Comparison of ENCODE assay signal across 14 cellular contexts in the genomic region with DNA sequence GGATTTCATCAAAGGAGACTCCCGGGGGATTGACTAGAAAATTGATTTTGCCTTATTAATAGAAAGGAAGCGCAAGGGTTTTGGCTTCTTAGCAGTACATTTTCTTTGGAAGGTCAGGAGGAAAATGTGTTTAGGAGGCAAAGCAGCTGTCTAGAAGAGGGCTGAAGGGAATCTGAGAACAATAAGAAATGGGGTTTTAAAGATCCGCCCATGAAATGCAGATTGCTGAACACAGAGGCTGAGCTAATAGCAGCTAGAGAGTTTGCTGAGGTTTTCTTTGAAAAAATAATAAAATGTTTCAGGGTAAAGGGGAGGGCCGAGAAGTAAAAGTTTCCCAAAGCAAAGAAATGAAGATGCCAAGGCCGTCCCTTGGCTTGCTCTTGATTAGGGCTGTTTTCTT. TPM values are rescaled to one million over a fixed set of nuclear protein-coding genes. Genes with fewer than 3 reads are reported as not detected.
A peak's percentile ranks its signal among the peaks of the same experiment; 100 is the strongest.
DNase-seq lines count a peak whose midpoint lies in the region; ATAC-seq and TF ChIP-seq lines count a peak whose summit lies in the region.
"Had no signal": no experiment of that assay in that cellular context is flagged by ENCODE, and none has a peak within 500 bp of the region (broad histone marks: within the 10 kb centered on the region; RNA-seq: fewer than 3 reads in every experiment).

No MANE protein-coding gene starts in this region.

- intact Hi-C loops in heart left ventricle (cut with DNase I) (loop anchor here in 6 of 10 donors (1.0 to 10.0 kb wide), 5 partner anchors 26 to 157 kb away; no protein-coding TSS in a partner anchor), Right ventricle myocardium superior (cut with DNase I) (no loop called here), prostate gland (cut with DNase I) (loop anchor here (5.0 kb wide), 1 partner anchor 55 kb away; no protein-coding TSS in a partner anchor), upper lobe of right lung (cut with DNase I) (no loop called here), posterior vena cava (cut with DNase I) (loop anchor here (10.0 kb wide), 2 partner anchors 57 to 1993 kb away; a partner anchor contains a TSS)

- H3K4me1 ChIP-seq in heart left ventricle = peaks cover 0 to 64% (median 21%) of the 10 kb centered on the region in 12 donors
- peaks cover 16% of the 10 kb centered on the region for H3K4me1 ChIP-seq in hepatocyte (ENCODE audit: insufficient read depth)
- H3K4me1 ChIP-seq in prostate gland (replicated peaks) = no peaks in the 10 kb centered on the region
- peaks cover 21% of the 10 kb centered on the region for H3K4me1 ChIP-seq in upper lobe of right lung

- H3K9me3 ChIP-seq in heart left ventricle (no peaks in the 10 kb centered on the region), hepatocyte (ENCODE audit: low read depth) (no peaks in the 10 kb centered on the region), prostate gland (no peaks in the 10 kb centered on the region), upper lobe of right lung (no peaks in the 10 kb centered on the region)
- H3K9me3 ChIP-seq: A549 had no signal

- H3K9me2 ChIP-seq in hepatocyte (replicated peaks; ENCODE audit: insufficient read depth) = no peaks in the 10 kb centered on the region

- no peak for TF ChIP-seq CTCF in heart left ventricle (IDR thresholded peaks at IDR 0.05)
- no peak for TF ChIP-seq CTCF in hepatocyte (IDR thresholded peaks at IDR 0.05; ENCODE audit: poor library complexity)
- TF ChIP-seq CTCF in prostate gland (IDR thresholded peaks at IDR 0.05) = no peak
- no peak for TF ChIP-seq CTCF in upper lobe of right lung (IDR thresholded peaks at IDR 0.05)

- no peak for DNase-seq in heart left ventricle
- no peak for DNase-seq in Right ventricle myocardium superior
- DNase-seq in hepatocyte (ENCODE audit: low spot score) = no peak
- no peak for DNase-seq in prostate gland (ENCODE audit: low spot score)
- DNase-seq in upper lobe of right lung = no peak
- no peak for DNase-seq in GM19238 (ENCODE audit: insufficient read length, low spot score)
- DNase-seq in posterior vena cava (ENCODE audit: low spot score) = no peak
- DNase-seq: activated naive CD4-positive, alpha-beta T cell; CD8-positive, alpha-beta T cell; NCI-H2081 treated with DMSO at 0.1 percent for 48 hours; NK-92 treated with Interleukin-12 subunit alpha and Interleukin-12 subunit beta, amount 100 ng/mL, for 24 hours; stimulated activated CD4-positive, alpha-beta T cell treated with anti-CD3 and anti-CD28 coated beads, Interleukin-2, amount 100 ng/mL, for 48 hours had no signal

- H3K27ac ChIP-seq in heart left ventricle (peak overlapping the region; percentile 25 to 88 (median 69)), hepatocyte (peak overlapping the region; percentile 82), prostate gland (peak overlapping the region; percentile 49), upper lobe of right lung (peak overlapping the region; percentile 3)
- H3K27ac ChIP-seq: A549 had no signal

- no peaks in the 10 kb centered on the region for H3K79me2 ChIP-seq in hepatocyte

- peak overlapping the region in 8 of 12 donors; percentile 7 to 49 (median 33) for H3K4me3 ChIP-seq in heart left ventricle
- H3K4me3 ChIP-seq in hepatocyte = no peak overlapping the region
- H3K4me3 ChIP-seq in prostate gland = no peak overlapping the region
- H3K4me3 ChIP-seq in upper lobe of right lung = no peak overlapping the region
- H3K4me3 ChIP-seq: A549 had no signal

- WGBS in heart left ventricle, 4 donors = 50 to 66% (median 58%) methylated on average over 5 of the region's 5 CpGs
- WGBS in hepatocyte (ENCODE audit: low lambda C conversion rate, missing lambda C conversion rate) = 64% methylated on average over 5 of the region's 5 CpGs
- 21% methylated on average over 5 of the region's 5 CpGs for WGBS in prostate gland

- H3K27me3 ChIP-seq in heart left ventricle (peaks cover 0 to 22% (median 0%) of the 10 kb centered on the region in 9 donors), hepatocyte (peaks cover 28% of the 10 kb centered on the region), prostate gland (replicated peaks; ENCODE audit: insufficient read depth) (no peaks in the 10 kb centered on the region), upper lobe of right lung (no peaks in the 10 kb centered on the region)

- no peak overlapping the region for H2AFZ ChIP-seq in hepatocyte

- H3K36me3 ChIP-seq in heart left ventricle = peaks cover 0 to 26% (median 0%) of the 10 kb centered on the region in 9 donors
- H3K36me3 ChIP-seq in hepatocyte (replicated peaks; ENCODE audit: insufficient read depth, low read depth) = no peaks in the 10 kb centered on the region
- H3K36me3 ChIP-seq in prostate gland = no peaks in the 10 kb centered on the region
- no peaks in the 10 kb centered on the region for H3K36me3 ChIP-seq in upper lobe of right lung

- ATAC-seq in heart left ventricle = no peak
- ATAC-seq in Right ventricle myocardium superior (ENCODE audit: poor library complexity) = no peak
- no peak for ATAC-seq in upper lobe of right lung
- no peak for ATAC-seq in GM19397 (IDR thresholded peaks at IDR 0.05; ENCODE audit: unreplicated experiment)
- ATAC-seq: A549; CD8-positive, alpha-beta T cell had no signal

- no peak for TF ChIP-seq POLR2A in heart left ventricle (IDR thresholded peaks at IDR 0.05)
- TF ChIP-seq POLR2A in prostate gland (IDR thresholded peaks at IDR 0.05) = no peak

- no peaks in the 10 kb centered on the region for H4K20me1 ChIP-seq in hepatocyte (ENCODE audit: insufficient read depth, poor library complexity, severe bottlenecking)

- H3K4me2 ChIP-seq in hepatocyte = peak overlapping the region; percentile 58
- H3K4me2 ChIP-seq: A549 had no signal

RNA-seq across cellular contexts. Expression of a gene that starts 4.9 kb away (rescaled TPM):
- total RNA-seq in heart left ventricle (1 to 10 TPM; 1.2 to 4.7 (median 2.5) TPM), Right ventricle myocardium superior (4.7 TPM), hepatocyte (2.6 and 3.0 TPM in 2 replicates), prostate gland (10 to 100 TPM in 1 of 2 donors, 1 to 10 TPM in 1; 2.0 to 10.6 TPM), upper lobe of right lung (3.4 TPM), posterior vena cava (1 to 10 TPM; 1.7 to 2.4 TPM)
- polyA plus RNA-seq in heart left ventricle (1 to 10 TPM in 1 of 2 donors, under 1 TPM in 1; 0.95 to 1.7 TPM), hepatocyte (2.8 and 4.7 TPM in 2 replicates)
- total RNA-seq: CD8-positive, alpha-beta T cell had no signal

Comparison
In these comparisons a context has a peak if more than half of its experiments do, and no peak if none do; other contexts are left out.
1. intact Hi-C loops: an anchor here in heart left ventricle (1.0 to 10.0 kb wide), prostate gland (5.0 kb wide) and posterior vena cava (10.0 kb wide); none called in Right ventricle myocardium superior and upper lobe of right lung.
2. H3K27ac ChIP-seq: peak in every context shown above with its lines; median percentile 82 in hepatocyte; 69 in heart left ventricle; 49 in prostate gland; 3 in upper lobe of right lung.
3. H3K4me3 ChIP-seq: peak in heart left ventricle (8 of 12); none in hepatocyte (single experiment), prostate gland (0 of 2) and upper lobe of right lung (single experiment).